ENCODE assay signal across 1 cellular context in the genomic region with DNA sequence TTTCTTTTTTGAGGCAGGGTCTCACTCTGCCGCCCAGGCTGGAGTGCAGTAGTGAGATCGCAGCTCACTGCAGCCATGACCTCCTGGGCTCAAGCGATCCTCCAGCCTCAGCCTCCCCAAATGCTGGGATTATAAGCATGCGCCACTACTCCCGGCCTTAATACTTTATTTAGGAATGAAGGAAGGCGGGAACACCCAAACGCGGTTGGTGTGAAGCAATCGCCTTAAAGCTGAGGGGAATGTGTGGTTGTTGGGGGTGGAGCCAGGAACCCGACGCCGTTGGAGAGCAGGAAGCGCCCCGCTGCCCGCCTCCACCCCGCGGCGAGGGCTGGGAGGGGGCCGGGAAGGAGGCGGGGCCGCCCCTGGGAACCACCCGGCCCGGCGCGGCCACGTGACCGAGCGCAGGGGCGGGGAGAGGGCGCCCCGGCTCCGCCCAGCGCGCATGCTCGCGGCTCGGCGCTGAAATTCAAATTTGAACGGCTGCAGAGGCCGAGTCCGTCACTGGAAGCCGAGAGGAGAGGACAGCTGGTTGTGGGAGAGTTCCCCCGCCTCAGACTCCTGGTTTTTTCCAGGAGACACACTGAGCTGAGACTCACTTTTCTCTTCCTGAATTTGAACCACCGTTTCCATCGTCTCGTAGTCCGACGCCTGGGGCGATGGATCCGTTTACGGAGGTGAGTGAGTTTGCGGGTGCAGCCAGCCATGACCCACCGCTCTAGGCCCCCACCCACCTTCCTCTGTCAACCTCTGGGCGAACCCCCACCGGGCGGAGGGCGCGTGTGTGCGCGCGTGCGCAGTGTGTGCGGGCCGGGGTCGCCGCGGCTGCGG.
TF ChIP-seq lines count a peak whose summit lies in the region.

A gene with protein sequence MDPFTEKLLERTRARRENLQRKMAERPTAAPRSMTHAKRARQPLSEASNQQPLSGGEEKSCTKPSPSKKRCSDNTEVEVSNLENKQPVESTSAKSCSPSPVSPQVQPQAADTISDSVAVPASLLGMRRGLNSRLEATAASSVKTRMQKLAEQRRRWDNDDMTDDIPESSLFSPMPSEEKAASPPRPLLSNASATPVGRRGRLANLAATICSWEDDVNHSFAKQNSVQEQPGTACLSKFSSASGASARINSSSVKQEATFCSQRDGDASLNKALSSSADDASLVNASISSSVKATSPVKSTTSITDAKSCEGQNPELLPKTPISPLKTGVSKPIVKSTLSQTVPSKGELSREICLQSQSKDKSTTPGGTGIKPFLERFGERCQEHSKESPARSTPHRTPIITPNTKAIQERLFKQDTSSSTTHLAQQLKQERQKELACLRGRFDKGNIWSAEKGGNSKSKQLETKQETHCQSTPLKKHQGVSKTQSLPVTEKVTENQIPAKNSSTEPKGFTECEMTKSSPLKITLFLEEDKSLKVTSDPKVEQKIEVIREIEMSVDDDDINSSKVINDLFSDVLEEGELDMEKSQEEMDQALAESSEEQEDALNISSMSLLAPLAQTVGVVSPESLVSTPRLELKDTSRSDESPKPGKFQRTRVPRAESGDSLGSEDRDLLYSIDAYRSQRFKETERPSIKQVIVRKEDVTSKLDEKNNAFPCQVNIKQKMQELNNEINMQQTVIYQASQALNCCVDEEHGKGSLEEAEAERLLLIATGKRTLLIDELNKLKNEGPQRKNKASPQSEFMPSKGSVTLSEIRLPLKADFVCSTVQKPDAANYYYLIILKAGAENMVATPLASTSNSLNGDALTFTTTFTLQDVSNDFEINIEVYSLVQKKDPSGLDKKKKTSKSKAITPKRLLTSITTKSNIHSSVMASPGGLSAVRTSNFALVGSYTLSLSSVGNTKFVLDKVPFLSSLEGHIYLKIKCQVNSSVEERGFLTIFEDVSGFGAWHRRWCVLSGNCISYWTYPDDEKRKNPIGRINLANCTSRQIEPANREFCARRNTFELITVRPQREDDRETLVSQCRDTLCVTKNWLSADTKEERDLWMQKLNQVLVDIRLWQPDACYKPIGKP (plus strand): TSS at position 492 of the 828 bp plus-strand sequence. CDS start 165 bp downstream, at position 657.

TF ChIP-seq in K562, 482 proteins besides CTCF, POLR2A, EP300 and RAD21 (continued from another document and continues in another):
- TF ChIP-seq POLR2B (IDR thresholded peaks at IDR 0.05; ENCODE audit: low read depth, partially characterized antibody) (peak; percentile 78), CCNT2 (IDR thresholded peaks at IDR 0.05; ENCODE audit: borderline replicate concordance, extremely low read depth, insufficient read length, low read depth, low read length) (peak; percentile 94), BCOR (IDR thresholded peaks at IDR 0.05) (no peak), ZNF121 (CRISPR knock-in tag; conservative IDR thresholded peaks at IDR 0.05) (peak; percentile 85), TEAD4 (IDR thresholded peaks at IDR 0.05; ENCODE audit: low read length) (peak; percentile 39; the same call in 1 of the 2 replicates), TEAD4 (CRISPR knock-in tag; IDR thresholded peaks at IDR 0.05; ENCODE audit: borderline replicate concordance) (no peak), NFE2 (IDR thresholded peaks at IDR 0.05; ENCODE audit: low read depth) (no peak), JUN (IDR thresholded peaks at IDR 0.05; ENCODE audit: borderline replicate concordance, low read depth, low read length) (no peak), JUN (CRISPR knock-in tag; IDR thresholded peaks at IDR 0.05; ENCODE audit: borderline replicate concordance) (no peak), RNF2 (IDR thresholded peaks at IDR 0.05) (peak; percentile 46; the same call in 1 of the 2 replicates), IFI16 (CRISPR knock-in tag; IDR thresholded peaks at IDR 0.05) (no peak), POLR2AphosphoS2 (IDR thresholded peaks at IDR 0.05; ENCODE audit: low read length) (no peak), PHF21A (IDR thresholded peaks at IDR 0.05; ENCODE audit: borderline replicate concordance, low read depth) (no peak), ZNF239 (CRISPR knock-in tag; IDR thresholded peaks at IDR 0.05) (no peak), RCOR1 (IDR thresholded peaks at IDR 0.05; ENCODE audit: borderline replicate concordance in 1 of 2, low read depth in 2 of 2, low read length in 2 of 2) (peak in 1 of 2 experiments; percentile 36; a peak in 1 of 4 replicates), PPARD (CRISPR knock-in tag; IDR thresholded peaks at IDR 0.05) (no peak), SOX6 (IDR thresholded peaks at IDR 0.05) (no peak; the same call in 1 of the 2 replicates), SNRNP70 (optimal IDR thresholded peaks at IDR 0.05; ENCODE audit: low read depth, low read length) (no peak), TCF7L2 (IDR thresholded peaks at IDR 0.05; ENCODE audit: low read depth, low read length) (no peak), NFE2L1 (tag; IDR thresholded peaks at IDR 0.05; ENCODE audit: borderline replicate concordance, low read depth) (no peak), NFIC (IDR thresholded peaks at IDR 0.05) (no peak; the same call in none of the 2 replicates), KDM4B (IDR thresholded peaks at IDR 0.05; ENCODE audit: borderline replicate concordance in 2 of 2, low read depth in 1 of 2) (no peak), CHCHD3 (CRISPR knock-in tag; IDR thresholded peaks at IDR 0.05) (no peak), DPF2 (IDR thresholded peaks at IDR 0.05) (no peak; the same call in 1 of the 2 replicates), XRCC3 (IDR thresholded peaks at IDR 0.05) (no peak), SP2 (IDR thresholded peaks at IDR 0.05; ENCODE audit: extremely low read depth, low read depth, low read length, poor library complexity, severe bottlenecking) (peak; percentile 24), PHB2 (IDR thresholded peaks at IDR 0.05; ENCODE audit: low read depth) (no peak), SMARCB1 (IDR thresholded peaks at IDR 0.05; ENCODE audit: insufficient read length, low read depth) (no peak), TAF7 (tag; IDR thresholded peaks at IDR 0.05) (peak; percentile 52)
- TF ChIP-seq, protein P1, sequence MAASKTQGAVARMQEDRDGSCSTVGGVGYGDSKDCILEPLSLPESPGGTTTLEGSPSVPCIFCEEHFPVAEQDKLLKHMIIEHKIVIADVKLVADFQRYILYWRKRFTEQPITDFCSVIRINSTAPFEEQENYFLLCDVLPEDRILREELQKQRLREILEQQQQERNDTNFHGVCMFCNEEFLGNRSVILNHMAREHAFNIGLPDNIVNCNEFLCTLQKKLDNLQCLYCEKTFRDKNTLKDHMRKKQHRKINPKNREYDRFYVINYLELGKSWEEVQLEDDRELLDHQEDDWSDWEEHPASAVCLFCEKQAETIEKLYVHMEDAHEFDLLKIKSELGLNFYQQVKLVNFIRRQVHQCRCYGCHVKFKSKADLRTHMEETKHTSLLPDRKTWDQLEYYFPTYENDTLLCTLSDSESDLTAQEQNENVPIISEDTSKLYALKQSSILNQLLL (CRISPR knock-in tag; IDR thresholded peaks at IDR 0.05; ENCODE audit: borderline replicate concordance), result no peak
- TF ChIP-seq, protein P2, sequence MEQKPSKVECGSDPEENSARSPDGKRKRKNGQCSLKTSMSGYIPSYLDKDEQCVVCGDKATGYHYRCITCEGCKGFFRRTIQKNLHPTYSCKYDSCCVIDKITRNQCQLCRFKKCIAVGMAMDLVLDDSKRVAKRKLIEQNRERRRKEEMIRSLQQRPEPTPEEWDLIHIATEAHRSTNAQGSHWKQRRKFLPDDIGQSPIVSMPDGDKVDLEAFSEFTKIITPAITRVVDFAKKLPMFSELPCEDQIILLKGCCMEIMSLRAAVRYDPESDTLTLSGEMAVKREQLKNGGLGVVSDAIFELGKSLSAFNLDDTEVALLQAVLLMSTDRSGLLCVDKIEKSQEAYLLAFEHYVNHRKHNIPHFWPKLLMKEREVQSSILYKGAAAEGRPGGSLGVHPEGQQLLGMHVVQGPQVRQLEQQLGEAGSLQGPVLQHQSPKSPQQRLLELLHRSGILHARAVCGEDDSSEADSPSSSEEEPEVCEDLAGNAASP (IDR thresholded peaks at IDR 0.05), result no peak
- TF ChIP-seq, protein P3, sequence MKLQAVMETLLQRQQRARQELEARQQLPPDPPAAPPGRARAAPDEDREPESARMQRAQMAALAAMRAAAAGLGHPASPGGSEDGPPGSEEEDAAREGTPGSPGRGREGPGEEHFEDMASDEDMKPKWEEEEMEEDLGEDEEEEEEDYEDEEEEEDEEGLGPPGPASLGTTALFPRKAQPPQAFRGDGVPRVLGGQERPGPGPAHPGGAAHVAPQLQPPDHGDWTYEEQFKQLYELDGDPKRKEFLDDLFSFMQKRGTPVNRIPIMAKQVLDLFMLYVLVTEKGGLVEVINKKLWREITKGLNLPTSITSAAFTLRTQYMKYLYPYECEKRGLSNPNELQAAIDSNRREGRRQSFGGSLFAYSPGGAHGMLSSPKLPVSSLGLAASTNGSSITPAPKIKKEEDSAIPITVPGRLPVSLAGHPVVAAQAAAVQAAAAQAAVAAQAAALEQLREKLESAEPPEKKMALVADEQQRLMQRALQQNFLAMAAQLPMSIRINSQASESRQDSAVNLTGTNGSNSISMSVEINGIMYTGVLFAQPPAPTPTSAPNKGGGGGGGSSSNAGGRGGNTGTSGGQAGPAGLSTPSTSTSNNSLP (IDR thresholded peaks at IDR 0.05; ENCODE audit: borderline replicate concordance, low read depth, low read length), result no peak
- TF ChIP-seq, protein P4, sequence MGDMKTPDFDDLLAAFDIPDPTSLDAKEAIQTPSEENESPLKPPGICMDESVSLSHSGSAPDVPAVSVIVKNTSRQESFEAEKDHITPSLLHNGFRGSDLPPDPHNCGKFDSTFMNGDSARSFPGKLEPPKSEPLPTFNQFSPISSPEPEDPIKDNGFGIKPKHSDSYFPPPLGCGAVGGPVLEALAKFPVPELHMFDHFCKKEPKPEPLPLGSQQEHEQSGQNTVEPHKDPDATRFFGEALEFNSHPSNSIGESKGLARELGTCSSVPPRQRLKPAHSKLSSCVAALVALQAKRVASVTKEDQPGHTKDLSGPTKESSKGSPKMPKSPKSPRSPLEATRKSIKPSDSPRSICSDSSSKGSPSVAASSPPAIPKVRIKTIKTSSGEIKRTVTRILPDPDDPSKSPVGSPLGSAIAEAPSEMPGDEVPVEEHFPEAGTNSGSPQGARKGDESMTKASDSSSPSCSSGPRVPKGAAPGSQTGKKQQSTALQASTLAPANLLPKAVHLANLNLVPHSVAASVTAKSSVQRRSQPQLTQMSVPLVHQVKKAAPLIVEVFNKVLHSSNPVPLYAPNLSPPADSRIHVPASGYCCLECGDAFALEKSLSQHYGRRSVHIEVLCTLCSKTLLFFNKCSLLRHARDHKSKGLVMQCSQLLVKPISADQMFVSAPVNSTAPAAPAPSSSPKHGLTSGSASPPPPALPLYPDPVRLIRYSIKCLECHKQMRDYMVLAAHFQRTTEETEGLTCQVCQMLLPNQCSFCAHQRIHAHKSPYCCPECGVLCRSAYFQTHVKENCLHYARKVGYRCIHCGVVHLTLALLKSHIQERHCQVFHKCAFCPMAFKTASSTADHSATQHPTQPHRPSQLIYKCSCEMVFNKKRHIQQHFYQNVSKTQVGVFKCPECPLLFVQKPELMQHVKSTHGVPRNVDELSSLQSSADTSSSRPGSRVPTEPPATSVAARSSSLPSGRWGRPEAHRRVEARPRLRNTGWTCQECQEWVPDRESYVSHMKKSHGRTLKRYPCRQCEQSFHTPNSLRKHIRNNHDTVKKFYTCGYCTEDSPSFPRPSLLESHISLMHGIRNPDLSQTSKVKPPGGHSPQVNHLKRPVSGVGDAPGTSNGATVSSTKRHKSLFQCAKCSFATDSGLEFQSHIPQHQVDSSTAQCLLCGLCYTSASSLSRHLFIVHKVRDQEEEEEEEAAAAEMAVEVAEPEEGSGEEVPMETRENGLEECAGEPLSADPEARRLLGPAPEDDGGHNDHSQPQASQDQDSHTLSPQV (IDR thresholded peaks at IDR 0.05), result peak; percentile 84
- TF ChIP-seq, protein P5, sequence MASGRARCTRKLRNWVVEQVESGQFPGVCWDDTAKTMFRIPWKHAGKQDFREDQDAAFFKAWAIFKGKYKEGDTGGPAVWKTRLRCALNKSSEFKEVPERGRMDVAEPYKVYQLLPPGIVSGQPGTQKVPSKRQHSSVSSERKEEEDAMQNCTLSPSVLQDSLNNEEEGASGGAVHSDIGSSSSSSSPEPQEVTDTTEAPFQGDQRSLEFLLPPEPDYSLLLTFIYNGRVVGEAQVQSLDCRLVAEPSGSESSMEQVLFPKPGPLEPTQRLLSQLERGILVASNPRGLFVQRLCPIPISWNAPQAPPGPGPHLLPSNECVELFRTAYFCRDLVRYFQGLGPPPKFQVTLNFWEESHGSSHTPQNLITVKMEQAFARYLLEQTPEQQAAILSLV (tag; IDR thresholded peaks at IDR 0.05), result peak; percentile 67; the same call in 1 of the 2 replicates
- TF ChIP-seq, protein P6, sequence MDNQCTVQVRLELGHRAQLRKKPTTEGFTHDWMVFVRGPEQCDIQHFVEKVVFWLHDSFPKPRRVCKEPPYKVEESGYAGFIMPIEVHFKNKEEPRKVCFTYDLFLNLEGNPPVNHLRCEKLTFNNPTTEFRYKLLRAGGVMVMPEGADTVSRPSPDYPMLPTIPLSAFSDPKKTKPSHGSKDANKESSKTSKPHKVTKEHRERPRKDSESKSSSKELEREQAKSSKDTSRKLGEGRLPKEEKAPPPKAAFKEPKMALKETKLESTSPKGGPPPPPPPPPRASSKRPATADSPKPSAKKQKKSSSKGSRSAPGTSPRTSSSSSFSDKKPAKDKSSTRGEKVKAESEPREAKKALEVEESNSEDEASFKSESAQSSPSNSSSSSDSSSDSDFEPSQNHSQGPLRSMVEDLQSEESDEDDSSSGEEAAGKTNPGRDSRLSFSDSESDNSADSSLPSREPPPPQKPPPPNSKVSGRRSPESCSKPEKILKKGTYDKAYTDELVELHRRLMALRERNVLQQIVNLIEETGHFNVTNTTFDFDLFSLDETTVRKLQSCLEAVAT (IDR thresholded peaks at IDR 0.05), result no peak; a peak in 1 of 4 replicates
- TF ChIP-seq, protein P7, sequence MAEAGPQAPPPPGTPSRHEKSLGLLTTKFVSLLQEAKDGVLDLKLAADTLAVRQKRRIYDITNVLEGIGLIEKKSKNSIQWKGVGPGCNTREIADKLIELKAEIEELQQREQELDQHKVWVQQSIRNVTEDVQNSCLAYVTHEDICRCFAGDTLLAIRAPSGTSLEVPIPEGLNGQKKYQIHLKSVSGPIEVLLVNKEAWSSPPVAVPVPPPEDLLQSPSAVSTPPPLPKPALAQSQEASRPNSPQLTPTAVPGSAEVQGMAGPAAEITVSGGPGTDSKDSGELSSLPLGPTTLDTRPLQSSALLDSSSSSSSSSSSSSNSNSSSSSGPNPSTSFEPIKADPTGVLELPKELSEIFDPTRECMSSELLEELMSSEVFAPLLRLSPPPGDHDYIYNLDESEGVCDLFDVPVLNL (CRISPR knock-in tag; IDR thresholded peaks at IDR 0.05; ENCODE audit: low read depth), result peak; percentile 98
- TF ChIP-seq, protein P8, sequence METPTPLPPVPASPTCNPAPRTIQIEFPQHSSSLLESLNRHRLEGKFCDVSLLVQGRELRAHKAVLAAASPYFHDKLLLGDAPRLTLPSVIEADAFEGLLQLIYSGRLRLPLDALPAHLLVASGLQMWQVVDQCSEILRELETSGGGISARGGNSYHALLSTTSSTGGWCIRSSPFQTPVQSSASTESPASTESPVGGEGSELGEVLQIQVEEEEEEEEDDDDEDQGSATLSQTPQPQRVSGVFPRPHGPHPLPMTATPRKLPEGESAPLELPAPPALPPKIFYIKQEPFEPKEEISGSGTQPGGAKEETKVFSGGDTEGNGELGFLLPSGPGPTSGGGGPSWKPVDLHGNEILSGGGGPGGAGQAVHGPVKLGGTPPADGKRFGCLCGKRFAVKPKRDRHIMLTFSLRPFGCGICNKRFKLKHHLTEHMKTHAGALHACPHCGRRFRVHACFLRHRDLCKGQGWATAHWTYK (CRISPR knock-in tag; IDR thresholded peaks at IDR 0.05), result no peak
